In genomic region chr15:66234798-66235197, GRCh38 we compare ENCODE assay signal across 39 cellular contexts. TPM values are rescaled to one million over a fixed set of nuclear protein-coding genes. Genes with fewer than 3 reads are reported as not detected.
"Had no signal": no experiment of that assay in that cellular context is flagged by ENCODE, and none has a peak within 500 bp of the region (broad histone marks: within the 10 kb centered on the region; RNA-seq: fewer than 3 reads in every experiment).

No MANE protein-coding gene starts in this region.

- H3K9me3 Mint-ChIP-seq: activated naive CD4-positive, alpha-beta T cell treated with anti-CD3 and anti-CD28 coated beads for 36 hours; activated naive CD4-positive, alpha-beta T cell treated with anti-CD3 and anti-CD28 coated beads, Interleukin-2, amount 10 ng/mL, durations not matched to agents 7 days and 5 days; activated naive CD4-positive, alpha-beta T cell treated with anti-CD3 and anti-CD28 coated beads, Interleukin-2, amount 50 U/mL, for 24 hours; activated naive CD4-positive, alpha-beta T cell treated with anti-CD3 and anti-CD28 coated beads, Interleukin-2, amount 50 U/mL, for 72 hours; activated naive CD8-positive, alpha-beta T cell treated with anti-CD3 and anti-CD28 coated beads for 36 hours; activated naive CD8-positive, alpha-beta T cell treated with anti-CD3 and anti-CD28 coated beads, Interleukin-2, amount 10 ng/mL, durations not matched to agents 7 days and 5 days; activated naive CD8-positive, alpha-beta T cell treated with anti-CD3 and anti-CD28 coated beads, Interleukin-2, amount 50 U/mL, for 24 hours; activated T-cell treated with anti-CD3 and anti-CD28 coated beads, Interleukin-2, amount 50 U/mL, for 24 hours; activated T-cell treated with anti-CD3 and anti-CD28 coated beads, Interleukin-2, amount 50 U/mL, for 4 hours; activated T-cell treated with anti-CD3 and anti-CD28 coated beads, Interleukin-2, amount 50 U/mL, for 72 hours; activated T-helper 1 cell treated with anti-CD3 and anti-CD28 coated beads, Interleukin-12 subunit alpha, Interleukin-12 subunit beta, Interleukin-2, Interleukin-4 antibody, amounts not matched to agents 30 ng/mL and 10 ng/mL and 1 ng/mL, durations not matched to agents 14 hours and 24 hours and 36 hours; activated T-helper 17 cell treated with anti-CD3 and anti-CD28 coated beads, Interleukin-2, amount 50 U/mL, for 72 hours; activated T-helper 2 cell treated with anti-CD3 and anti-CD28 coated beads, Interferon-gamma antibody, Interleukin-2, Interleukin-4, amounts not matched to agents 10 μg/mL and 5 μg/mL and 100 μg/mL, durations not matched to agents 14 hours and 24 hours and 36 hours; brain; central memory CD8-positive, alpha-beta T cell had no signal

- H3K4me1 Mint-ChIP-seq: activated naive CD4-positive, alpha-beta T cell treated with anti-CD3 and anti-CD28 coated beads, Interleukin-2, amount 10 ng/mL, durations not matched to agents 7 days and 5 days; activated naive CD4-positive, alpha-beta T cell treated with anti-CD3 and anti-CD28 coated beads, Interleukin-2, amount 50 U/mL, for 24 hours; activated naive CD8-positive, alpha-beta T cell treated with anti-CD3 and anti-CD28 coated beads for 36 hours; activated naive CD8-positive, alpha-beta T cell treated with anti-CD3 and anti-CD28 coated beads, Interleukin-2, amount 10 ng/mL, durations not matched to agents 7 days and 5 days; activated naive CD8-positive, alpha-beta T cell treated with anti-CD3 and anti-CD28 coated beads, Interleukin-2, amount 50 U/mL, for 24 hours; activated T-helper 17 cell treated with anti-CD3 and anti-CD28 coated beads, Interleukin-2, amount 50 U/mL, for 72 hours; central memory CD8-positive, alpha-beta T cell had no signal

- H3K9me3 ChIP-seq: adrenal gland, ascending aorta, body of pancreas, breast epithelium had no signal

- H3K27ac ChIP-seq: adrenal gland, ascending aorta, body of pancreas, brain microvascular endothelial cell, breast epithelium, cardiac muscle cell had no signal

- H3K4me1 ChIP-seq: adrenal gland, ascending aorta, body of pancreas, breast epithelium had no signal

- H3K4me3 ChIP-seq: adrenal gland, ascending aorta, body of pancreas, breast epithelium, cardiac muscle cell had no signal

- H3K36me3 ChIP-seq: adrenal gland, ascending aorta, brain microvascular endothelial cell, breast epithelium, cardiac muscle cell had no signal

- H3K36me3 Mint-ChIP-seq: activated naive CD4-positive, alpha-beta T cell treated with anti-CD3 and anti-CD28 coated beads, Interleukin-2, amount 10 ng/mL, durations not matched to agents 7 days and 5 days; activated naive CD4-positive, alpha-beta T cell treated with anti-CD3 and anti-CD28 coated beads, Interleukin-2, amount 50 U/mL, for 24 hours; activated naive CD4-positive, alpha-beta T cell treated with anti-CD3 and anti-CD28 coated beads, Interleukin-2, amount 50 U/mL, for 72 hours; activated naive CD8-positive, alpha-beta T cell; activated naive CD8-positive, alpha-beta T cell treated with anti-CD3 and anti-CD28 coated beads for 36 hours; activated naive CD8-positive, alpha-beta T cell treated with anti-CD3 and anti-CD28 coated beads, Interleukin-2, amount 10 ng/mL, durations not matched to agents 7 days and 5 days; brain had no signal

- H3K4me3 Mint-ChIP-seq: activated naive CD4-positive, alpha-beta T cell treated with anti-CD3 and anti-CD28 coated beads for 36 hours; activated naive CD4-positive, alpha-beta T cell treated with anti-CD3 and anti-CD28 coated beads, Interleukin-2, amount 10 ng/mL, durations not matched to agents 7 days and 5 days; activated naive CD4-positive, alpha-beta T cell treated with anti-CD3 and anti-CD28 coated beads, Interleukin-2, amount 50 U/mL, for 24 hours; activated naive CD8-positive, alpha-beta T cell; activated naive CD8-positive, alpha-beta T cell treated with anti-CD3 and anti-CD28 coated beads for 36 hours; activated naive CD8-positive, alpha-beta T cell treated with anti-CD3 and anti-CD28 coated beads, Interleukin-2, amount 10 ng/mL, durations not matched to agents 7 days and 5 days; activated naive CD8-positive, alpha-beta T cell treated with anti-CD3 and anti-CD28 coated beads, Interleukin-2, amount 50 U/mL, for 24 hours; activated T-cell treated with anti-CD3 and anti-CD28 coated beads, Interleukin-2, amount 50 U/mL, for 24 hours; activated T-cell treated with anti-CD3 and anti-CD28 coated beads, Interleukin-2, amount 50 U/mL, for 4 hours; activated T-cell treated with anti-CD3 and anti-CD28 coated beads, Interleukin-2, amount 50 U/mL, for 72 hours; activated T-helper 1 cell treated with anti-CD3 and anti-CD28 coated beads, Interleukin-12 subunit alpha, Interleukin-12 subunit beta, Interleukin-2, Interleukin-4 antibody, amounts not matched to agents 30 ng/mL and 10 ng/mL and 1 ng/mL, durations not matched to agents 14 hours and 24 hours and 36 hours; activated T-helper 17 cell treated with anti-CD3 and anti-CD28 coated beads, Interleukin-2, amount 50 U/mL, for 72 hours; brain; central memory CD8-positive, alpha-beta T cell had no signal

- H3K27me3 ChIP-seq: adrenal gland, ascending aorta, body of pancreas had no signal

- H3K27ac Mint-ChIP-seq: activated naive CD4-positive, alpha-beta T cell treated with anti-CD3 and anti-CD28 coated beads for 36 hours; activated naive CD4-positive, alpha-beta T cell treated with anti-CD3 and anti-CD28 coated beads, Interleukin-2, amount 10 ng/mL, durations not matched to agents 7 days and 5 days; activated naive CD4-positive, alpha-beta T cell treated with anti-CD3 and anti-CD28 coated beads, Interleukin-2, amount 50 U/mL, for 24 hours; activated naive CD4-positive, alpha-beta T cell treated with anti-CD3 and anti-CD28 coated beads, Interleukin-2, amount 50 U/mL, for 72 hours; activated naive CD8-positive, alpha-beta T cell; activated naive CD8-positive, alpha-beta T cell treated with anti-CD3 and anti-CD28 coated beads for 36 hours; activated naive CD8-positive, alpha-beta T cell treated with anti-CD3 and anti-CD28 coated beads, Interleukin-2, amount 10 ng/mL, durations not matched to agents 7 days and 5 days; activated naive CD8-positive, alpha-beta T cell treated with anti-CD3 and anti-CD28 coated beads, Interleukin-2, amount 50 U/mL, for 24 hours; activated T-cell treated with anti-CD3 and anti-CD28 coated beads, Interleukin-2, amount 50 U/mL, for 24 hours; activated T-cell treated with anti-CD3 and anti-CD28 coated beads, Interleukin-2, amount 50 U/mL, for 72 hours; activated T-helper 1 cell treated with anti-CD3 and anti-CD28 coated beads, Interleukin-12 subunit alpha, Interleukin-12 subunit beta, Interleukin-2, Interleukin-4 antibody, amounts not matched to agents 30 ng/mL and 10 ng/mL and 1 ng/mL, durations not matched to agents 14 hours and 24 hours and 36 hours; activated T-helper 17 cell treated with anti-CD3 and anti-CD28 coated beads, Interleukin-2, amount 50 U/mL, for 72 hours; activated T-helper 2 cell treated with anti-CD3 and anti-CD28 coated beads, Interferon-gamma antibody, Interleukin-2, Interleukin-4, amounts not matched to agents 10 μg/mL and 5 μg/mL and 100 μg/mL, durations not matched to agents 14 hours and 24 hours and 36 hours; brain had no signal

- DNase-seq: activated effector memory CD4-positive, alpha-beta T cell treated with anti-CD3 and anti-CD28 coated beads, Interleukin-2, amount 50 U/mL, for 16 hours; activated effector memory CD4-positive, alpha-beta T cell treated with Interleukin-2 at 50 U/mL for 16 hours; activated gamma-delta T cell; activated gamma-delta T cell treated with Interleukin-2 at 50 U/mL for 16 hours; activated naive CD4-positive, alpha-beta T cell; activated naive CD4-positive, alpha-beta T cell treated with anti-CD3 and anti-CD28 coated beads, Interleukin-2, amount 50 U/mL, for 16 hours; activated naive CD4-positive, alpha-beta T cell treated with Interleukin-2 at 50 U/mL for 16 hours; activated naive CD8-positive, alpha-beta T cell treated with anti-CD3 and anti-CD28 coated beads for 36 hours; activated naive CD8-positive, alpha-beta T cell treated with anti-CD3 and anti-CD28 coated beads, Interleukin-2, amount 10 ng/mL, durations not matched to agents 7 days and 5 days; activated naive CD8-positive, alpha-beta T cell treated with anti-CD3 and anti-CD28 coated beads, Interleukin-2, amount 50 U/mL, for 24 hours; activated T-cell treated with anti-CD3 and anti-CD28 coated beads, Interleukin-2, amount 50 U/mL, for 1 hour; activated T-cell treated with anti-CD3 and anti-CD28 coated beads, Interleukin-2, amount 50 U/mL, for 24 hours; activated T-cell treated with anti-CD3 and anti-CD28 coated beads, Interleukin-2, amount 50 U/mL, for 4 hours; adrenal gland; amniotic stem cell; amygdala; anterior cingulate cortex; aorta; body of pancreas; brain microvascular endothelial cell; caudate nucleus; central memory CD4-positive, alpha-beta T cell; cerebellar nuclear complex had no signal

RNA-seq across cellular contexts. Expression of gene MEGF11, which starts 18.8 kb away (rescaled TPM):
- total RNA-seq: activated naive CD4-positive, alpha-beta T cell treated with anti-CD3 and anti-CD28 coated beads, Interleukin-2, amount 50 U/mL, for 72 hours; activated naive CD8-positive, alpha-beta T cell treated with anti-CD3 and anti-CD28 coated beads for 36 hours; activated naive CD8-positive, alpha-beta T cell treated with anti-CD3 and anti-CD28 coated beads, Interleukin-2, amount 10 ng/mL, durations not matched to agents 7 days and 5 days; activated T-cell treated with anti-CD3 and anti-CD28 coated beads, Interleukin-2, amount 50 U/mL, for 4 hours; activated T-cell treated with anti-CD3 and anti-CD28 coated beads, Interleukin-2, amount 50 U/mL, for 72 hours; activated T-helper 1 cell treated with anti-CD3 and anti-CD28 coated beads, Interleukin-12 subunit alpha, Interleukin-12 subunit beta, Interleukin-2, Interleukin-4 antibody, amounts not matched to agents 30 ng/mL and 10 ng/mL and 1 ng/mL, durations not matched to agents 14 hours and 24 hours and 36 hours; activated T-helper 17 cell treated with anti-CD3 and anti-CD28 coated beads, Interleukin-2, amount 50 U/mL, for 72 hours; activated T-helper 2 cell treated with anti-CD3 and anti-CD28 coated beads, Interferon-gamma antibody, Interleukin-2, Interleukin-4, amounts not matched to agents 10 μg/mL and 5 μg/mL and 100 μg/mL, durations not matched to agents 14 hours and 24 hours and 36 hours; aorta; ascending aorta; body of pancreas; breast epithelium; bronchial epithelial cell; cardiac septum had no signal
- polyA plus RNA-seq: aorta, cardiac muscle cell had no signal
